ENCODE assay signal across 19 cellular contexts in genomic region chr5:35185518-35185917, GRCh38. TPM values are rescaled to one million over a fixed set of nuclear protein-coding genes. Genes with fewer than 3 reads are reported as not detected.
"Had no signal": no experiment of that assay in that cellular context is flagged by ENCODE, and none has a peak within 500 bp of the region (broad histone marks: within the 10 kb centered on the region; RNA-seq: fewer than 3 reads in every experiment).

No MANE protein-coding gene starts in this region.

- H3K9me3 ChIP-seq: lower lobe of right lung, psoas muscle, thoracic aorta had no signal

- H3K4me3 Mint-ChIP-seq: activated CD4-positive, alpha-beta memory T cell treated with anti-CD3 and anti-CD28 coated beads for 36 hours; activated naive CD8-positive, alpha-beta T cell; mesothelial cell of epicardium; natural killer cell had no signal

- H3K36me3 Mint-ChIP-seq: activated CD4-positive, alpha-beta memory T cell treated with anti-CD3 and anti-CD28 coated beads for 36 hours; activated naive CD8-positive, alpha-beta T cell; mesothelial cell of epicardium; natural killer cell had no signal

- H3K4me1 Mint-ChIP-seq: mesothelial cell of epicardium, natural killer cell had no signal

- H3K27ac Mint-ChIP-seq: activated CD4-positive, alpha-beta memory T cell treated with anti-CD3 and anti-CD28 coated beads for 36 hours; activated naive CD8-positive, alpha-beta T cell; mesothelial cell of epicardium; natural killer cell had no signal

- H3K4me3 ChIP-seq: lower lobe of right lung, psoas muscle, thoracic aorta had no signal

- DNase-seq: activated CD4-positive, alpha-beta memory T cell treated with anti-CD3 and anti-CD28 coated beads for 36 hours; activated CD4-positive, CD25-positive, alpha-beta regulatory T cell treated with anti-CD3 and anti-CD28 coated beads, Interleukin-2, amount 50 U/mL, for 72 hours; activated gamma-delta T cell; activated T-cell treated with anti-CD3 and anti-CD28 coated beads, Interleukin-2, amount 50 U/mL, for 48 hours; cerebellar nuclear complex; foreskin melanocyte; head of caudate nucleus; islet precursor cell; lower lobe of right lung; natural killer cell; nucleus accumbens; psoas muscle; stimulated activated CD4-positive, alpha-beta T cell treated with anti-CD3 and anti-CD28 coated beads, Interleukin-4, amount 100 ng/mL, for 1 hour; stimulated activated CD8-positive, alpha-beta memory T cell treated with anti-CD3 and anti-CD28 coated beads, Interleukin-4, amount 100 ng/mL, for 48 hours; stimulated activated naive CD8-positive, alpha-beta T cell treated with anti-CD3 and anti-CD28 coated beads, Interleukin-15, Interleukin-2, amounts not matched to agents 100 U/mL and 50 U/mL, for 24 hours had no signal

- H3K27ac ChIP-seq: lower lobe of right lung, psoas muscle, thoracic aorta had no signal

- ATAC-seq: lower lobe of right lung; natural killer cell; psoas muscle; stimulated activated naive CD8-positive, alpha-beta T cell treated with anti-CD3 and anti-CD28 coated beads, Interleukin-15, Interleukin-2, amounts not matched to agents 100 U/mL and 50 U/mL, for 24 hours had no signal

- H3K36me3 ChIP-seq: lower lobe of right lung, thoracic aorta had no signal

- H3K9me3 Mint-ChIP-seq: activated CD4-positive, alpha-beta memory T cell treated with anti-CD3 and anti-CD28 coated beads for 36 hours; mesothelial cell of epicardium; natural killer cell had no signal

- H3K4me1 ChIP-seq: lower lobe of right lung, psoas muscle had no signal

RNA-seq across cellular contexts. Expression of gene PRLR, which starts 44.8 kb away (rescaled TPM):
- total RNA-seq: activated CD4-positive, alpha-beta memory T cell treated with anti-CD3 and anti-CD28 coated beads for 36 hours; T-helper 2 cell treated with Interferon-gamma antibody and Interleukin-4, amounts not matched to agents 100 ng/mL and 5 ng/mL, for 36 hours had no signal
